In genomic region chr19:952680-953500, GRCh38 we compare ENCODE assay signal across 12 cellular contexts. TPM values are rescaled to one million over a fixed set of nuclear protein-coding genes. Genes with fewer than 3 reads are reported as not detected.
DNase-seq lines count a peak whose midpoint lies in the region; TF ChIP-seq lines count a peak whose summit lies in the region.
"Had no signal": no experiment of that assay in that cellular context is flagged by ENCODE, and none has a peak within 500 bp of the region (broad histone marks: within the 10 kb centered on the region; RNA-seq: fewer than 3 reads in every experiment).

No MANE protein-coding gene starts in this region.

- intact Hi-C loops in activated CD4-positive, alpha-beta memory T cell treated with anti-CD3 and anti-CD28 coated beads for 36 hours (cut with micrococcal nuclease): no loop called here

- no peaks in the 10 kb centered on the region for H3K36me3 ChIP-seq in SK-N-MC (ENCODE audit: insufficient read depth, low read length)
- H3K36me3 ChIP-seq: gastrocnemius medialis had no signal

- no peak overlapping the region for H3K27ac Mint-ChIP-seq in activated CD4-positive, alpha-beta memory T cell treated with anti-CD3 and anti-CD28 coated beads, Interleukin-2, amount 10 ng/mL, durations not matched to agents 7 days and 5 days
- no peak overlapping the region for H3K27ac Mint-ChIP-seq in activated CD4-positive, alpha-beta memory T cell treated with anti-CD3 and anti-CD28 coated beads for 36 hours
- H3K27ac Mint-ChIP-seq in type B pancreatic cell: peak overlapping the region; percentile 93
- H3K27ac Mint-ChIP-seq: activated naive CD8-positive, alpha-beta T cell had no signal

- no peak for DNase-seq in activated CD4-positive, alpha-beta memory T cell treated with anti-CD3 and anti-CD28 coated beads, Interleukin-2, amount 10 ng/mL, durations not matched to agents 7 days and 5 days
- no peak for DNase-seq in activated CD4-positive, alpha-beta memory T cell treated with anti-CD3 and anti-CD28 coated beads for 36 hours
- DNase-seq in SK-N-MC (ENCODE audit: low read depth, low spot score): no peak
- peak; percentile 79 for DNase-seq in islet precursor cell
- DNase-seq in type B pancreatic cell (ENCODE audit: extremely low spot score, unreplicated experiment): peak; percentile 73
- DNase-seq in NCI-H1092 treated with DMSO at 0.1 percent for 48 hours (lab: John Stamatoyannopoulos, UW): no peak
- no peak for DNase-seq in ACHN
- no peak for DNase-seq in activated effector memory CD4-positive, alpha-beta T cell treated with anti-CD3 and anti-CD28 coated beads, Interleukin-2, amount 50 U/mL, for 16 hours
- DNase-seq: AML-193, gastrocnemius medialis, NCI-H2171 had no signal

- peaks cover 16% of the 10 kb centered on the region for H3K4me1 Mint-ChIP-seq in activated CD4-positive, alpha-beta memory T cell treated with anti-CD3 and anti-CD28 coated beads, Interleukin-2, amount 10 ng/mL, durations not matched to agents 7 days and 5 days
- H3K4me1 Mint-ChIP-seq in activated CD4-positive, alpha-beta memory T cell treated with anti-CD3 and anti-CD28 coated beads for 36 hours (ENCODE audit: low read depth): peaks cover 11% of the 10 kb centered on the region
- peaks cover 13% of the 10 kb centered on the region for H3K4me1 Mint-ChIP-seq in type B pancreatic cell (ENCODE audit: unreplicated experiment)

- no peaks in the 10 kb centered on the region for H3K27me3 Mint-ChIP-seq in activated CD4-positive, alpha-beta memory T cell treated with anti-CD3 and anti-CD28 coated beads, Interleukin-2, amount 10 ng/mL, durations not matched to agents 7 days and 5 days
- no peaks in the 10 kb centered on the region for H3K27me3 Mint-ChIP-seq in activated CD4-positive, alpha-beta memory T cell treated with anti-CD3 and anti-CD28 coated beads for 36 hours
- no peaks in the 10 kb centered on the region for H3K27me3 Mint-ChIP-seq in type B pancreatic cell
- H3K27me3 Mint-ChIP-seq: activated naive CD8-positive, alpha-beta T cell had no signal

- peak overlapping the region; percentile 41 for H3K9ac ChIP-seq in SK-N-MC (ENCODE audit: insufficient read length)

- POLR2A ChIA-PET in activated CD4-positive, alpha-beta memory T cell treated with anti-CD3 and anti-CD28 coated beads, Interleukin-2, amount 10 ng/mL, durations not matched to agents 7 days and 5 days (lab: Charles Lee): no interaction called here
- POLR2A ChIA-PET in activated CD4-positive, alpha-beta memory T cell treated with anti-CD3 and anti-CD28 coated beads for 36 hours (lab: Charles Lee): no interaction called here

- H3K9me3 Mint-ChIP-seq in activated CD4-positive, alpha-beta memory T cell treated with anti-CD3 and anti-CD28 coated beads, Interleukin-2, amount 10 ng/mL, durations not matched to agents 7 days and 5 days: no peaks in the 10 kb centered on the region
- no peaks in the 10 kb centered on the region for H3K9me3 Mint-ChIP-seq in activated CD4-positive, alpha-beta memory T cell treated with anti-CD3 and anti-CD28 coated beads for 36 hours
- H3K9me3 Mint-ChIP-seq in type B pancreatic cell: no peaks in the 10 kb centered on the region

- CTCF ChIA-PET in activated CD4-positive, alpha-beta memory T cell treated with anti-CD3 and anti-CD28 coated beads, Interleukin-2, amount 10 ng/mL, durations not matched to agents 7 days and 5 days (lab: Charles Lee): no interaction called here
- CTCF ChIA-PET in activated CD4-positive, alpha-beta memory T cell treated with anti-CD3 and anti-CD28 coated beads for 36 hours (lab: Charles Lee): no interaction called here

- H3K36me3 Mint-ChIP-seq in activated CD4-positive, alpha-beta memory T cell treated with anti-CD3 and anti-CD28 coated beads, Interleukin-2, amount 10 ng/mL, durations not matched to agents 7 days and 5 days (ENCODE audit: low read depth): no peaks in the 10 kb centered on the region
- no peaks in the 10 kb centered on the region for H3K36me3 Mint-ChIP-seq in activated CD4-positive, alpha-beta memory T cell treated with anti-CD3 and anti-CD28 coated beads for 36 hours
- H3K36me3 Mint-ChIP-seq in type B pancreatic cell: no peaks in the 10 kb centered on the region
- H3K36me3 Mint-ChIP-seq: activated naive CD8-positive, alpha-beta T cell had no signal

- peak overlapping the region; percentile 57 for H3K27ac ChIP-seq in SK-N-MC
- H3K27ac ChIP-seq: gastrocnemius medialis had no signal

- no peak for TF ChIP-seq CTCF in type B pancreatic cell (conservative IDR thresholded peaks at IDR 0.05)

- no peaks in the 10 kb centered on the region for H3K9me3 ChIP-seq in SK-N-MC (ENCODE audit: low read depth, low read length)
- H3K9me3 ChIP-seq: gastrocnemius medialis had no signal

- peak overlapping the region; percentile 7 for H3K4me3 Mint-ChIP-seq in activated CD4-positive, alpha-beta memory T cell treated with anti-CD3 and anti-CD28 coated beads, Interleukin-2, amount 10 ng/mL, durations not matched to agents 7 days and 5 days
- H3K4me3 Mint-ChIP-seq in activated CD4-positive, alpha-beta memory T cell treated with anti-CD3 and anti-CD28 coated beads for 36 hours: no peak overlapping the region
- peak overlapping the region; percentile 79 for H3K4me3 Mint-ChIP-seq in type B pancreatic cell
- H3K4me3 Mint-ChIP-seq: activated naive CD8-positive, alpha-beta T cell had no signal

- in situ Hi-C loops in ACHN (cut with HindIII; ENCODE audit: low pct_ligation_motif_present, low pct_unique_long_range_greater_than_20kb, low sequenced_read_pairs): no loop called here

- H3K4me3 ChIP-seq in SK-N-MC: 0 out of 2 replicates have a peak overlapping the region, but pooled peaks have one; percentile 12
- H3K4me3 ChIP-seq: gastrocnemius medialis had no signal

RNA-seq across cellular contexts. Expression of gene ARID3A, which starts 27.1 kb away (rescaled TPM):
- 10 to 100 TPM; 32.4 to 34.0 TPM for total RNA-seq in activated CD4-positive, alpha-beta memory T cell treated with anti-CD3 and anti-CD28 coated beads, Interleukin-2, amount 10 ng/mL, durations not matched to agents 7 days and 5 days
- total RNA-seq in activated CD4-positive, alpha-beta memory T cell treated with anti-CD3 and anti-CD28 coated beads for 36 hours: 10 to 100 TPM; 28.5 to 30.6 TPM
- 83.0 and 124 TPM in 2 replicates for total RNA-seq in type B pancreatic cell (ENCODE audit: low replicate concordance)

RNA-seq across cellular contexts. Expression of gene WDR18, which starts 31.3 kb away (rescaled TPM):
- 10 to 100 TPM; 42.0 to 44.3 TPM for total RNA-seq in activated CD4-positive, alpha-beta memory T cell treated with anti-CD3 and anti-CD28 coated beads, Interleukin-2, amount 10 ng/mL, durations not matched to agents 7 days and 5 days
- total RNA-seq in activated CD4-positive, alpha-beta memory T cell treated with anti-CD3 and anti-CD28 coated beads for 36 hours: 10 to 100 TPM; 73.3 to 75.8 TPM
- total RNA-seq in type B pancreatic cell (ENCODE audit: low replicate concordance): 59.5 and 65.4 TPM in 2 replicates

RNA-seq across cellular contexts. Expression of gene KISS1R, which starts 35.8 kb away (rescaled TPM):
- total RNA-seq in activated CD4-positive, alpha-beta memory T cell treated with anti-CD3 and anti-CD28 coated beads, Interleukin-2, amount 10 ng/mL, durations not matched to agents 7 days and 5 days: 1 to 10 TPM; 1.8 to 2.3 TPM
- total RNA-seq in activated CD4-positive, alpha-beta memory T cell treated with anti-CD3 and anti-CD28 coated beads for 36 hours: 10 to 100 TPM in 1 of 2 experiments, 1 to 10 TPM in 1; 9.9 to 10.6 TPM
- total RNA-seq in type B pancreatic cell (ENCODE audit: low replicate concordance): 1.2 and 2.2 TPM in 2 replicates
- total RNA-seq: gastrocnemius medialis had no signal

RNA-seq across cellular contexts. Expression of gene R3HDM4, which starts 39.9 kb away (rescaled TPM):
- 100 to 1,000 TPM; 111 to 116 TPM for total RNA-seq in activated CD4-positive, alpha-beta memory T cell treated with anti-CD3 and anti-CD28 coated beads, Interleukin-2, amount 10 ng/mL, durations not matched to agents 7 days and 5 days
- total RNA-seq in activated CD4-positive, alpha-beta memory T cell treated with anti-CD3 and anti-CD28 coated beads for 36 hours: 10 to 100 TPM; 80.4 to 81.4 TPM
- 48.8 and 56.7 TPM in 2 replicates for total RNA-seq in type B pancreatic cell (ENCODE audit: low replicate concordance)

RNA-seq across cellular contexts. Expression of gene GRIN3B, which starts 47.3 kb away (rescaled TPM):
- under 1 TPM in 1 of 2 experiments, not detected in 1; 0.08 TPM for total RNA-seq in activated CD4-positive, alpha-beta memory T cell treated with anti-CD3 and anti-CD28 coated beads, Interleukin-2, amount 10 ng/mL, durations not matched to agents 7 days and 5 days
- not detected for total RNA-seq in activated CD4-positive, alpha-beta memory T cell treated with anti-CD3 and anti-CD28 coated beads for 36 hours
- total RNA-seq in type B pancreatic cell (ENCODE audit: low replicate concordance): 0.65 and 1.00 TPM in 2 replicates
- total RNA-seq: gastrocnemius medialis had no signal

Comparison
In these comparisons a context has a peak if more than half of its experiments do, and no peak if none do; other contexts are left out.
1. DNase-seq: peak in islet precursor cell (single experiment) and type B pancreatic cell (single experiment); none in activated CD4-positive, alpha-beta memory T cell treated with anti-CD3 and anti-CD28 coated beads, Interleukin-2, amount 10 ng/mL, durations not matched to agents 7 days and 5 days (single experiment), activated CD4-positive, alpha-beta memory T cell treated with anti-CD3 and anti-CD28 coated beads for 36 hours (single experiment), SK-N-MC (single experiment), NCI-H1092 treated with DMSO at 0.1 percent for 48 hours (single experiment), ACHN (single experiment) and activated effector memory CD4-positive, alpha-beta T cell treated with anti-CD3 and anti-CD28 coated beads, Interleukin-2, amount 50 U/mL, for 16 hours (single experiment).